Comparison of ENCODE assay signal across 20 cellular contexts in genomic region chr21:31491617-31492016, GRCh38.
DNase-seq lines count a peak whose midpoint lies in the region; TF ChIP-seq lines count a peak whose summit lies in the region.
"Had no signal": no experiment of that assay in that cellular context is flagged by ENCODE, and none has a peak within 500 bp of the region (broad histone marks: within the 10 kb centered on the region; RNA-seq: fewer than 3 reads in every experiment).

No MANE protein-coding gene starts in this region.

- 31% methylated on average over 3 of the region's 3 CpGs for WGBS in smooth muscle cell (ENCODE audit: low lambda C conversion rate)

- no peak overlapping the region for H3K27ac ChIP-seq in smooth muscle cell (ENCODE audit: low read depth)
- H3K27ac ChIP-seq: A549; BLaER1 treated with 17β-estradiol and CSF1 and Interleukin-3, amounts not matched to agents 10 nM and 100 nM had no signal

- no peak overlapping the region for H2AFZ ChIP-seq in smooth muscle cell (ENCODE audit: low read depth)

- no peaks in the 10 kb centered on the region for H3K27me3 Mint-ChIP-seq in mesothelial cell of epicardium (ENCODE audit: low read depth)
- H3K27me3 Mint-ChIP-seq: CD4-positive, alpha-beta T cell; CD8-positive, alpha-beta memory T cell had no signal

- no peak overlapping the region for H3K9ac ChIP-seq in smooth muscle cell (ENCODE audit: low read depth)
- H3K9ac ChIP-seq: BLaER1 treated with 17β-estradiol and CSF1 and Interleukin-3, amounts not matched to agents 10 nM and 100 nM had no signal

- no peaks in the 10 kb centered on the region for H3K4me1 ChIP-seq in smooth muscle cell (ENCODE audit: low read depth)
- H3K4me1 ChIP-seq: A549; BE2C; BLaER1 treated with 17β-estradiol and CSF1 and Interleukin-3, amounts not matched to agents 10 nM and 100 nM; HAP-1 had no signal

- peak overlapping the region; percentile 43 for H3K4me2 ChIP-seq in smooth muscle cell
- H3K4me2 ChIP-seq: A549; BLaER1 treated with 17β-estradiol and CSF1 and Interleukin-3, amounts not matched to agents 10 nM and 100 nM had no signal

- TF ChIP-seq CTCF in mesothelial cell of epicardium (IDR thresholded peaks at IDR 0.05; ENCODE audit: unreplicated experiment) (no peak), smooth muscle cell (IDR thresholded peaks at IDR 0.05; ENCODE audit: borderline replicate concordance, insufficient read depth, poor library complexity, severe bottlenecking) (no peak)

- no peak overlapping the region for H3K4me3 ChIP-seq in smooth muscle cell
- H3K4me3 ChIP-seq: A549; BLaER1 treated with 17β-estradiol and CSF1 and Interleukin-3, amounts not matched to agents 10 nM and 100 nM; HAP-1 had no signal

- no peaks in the 10 kb centered on the region for H4K20me1 ChIP-seq in smooth muscle cell (ENCODE audit: low read depth)
- H4K20me1 ChIP-seq: BLaER1 treated with 17β-estradiol and CSF1 and Interleukin-3, amounts not matched to agents 10 nM and 100 nM had no signal

- H3K27ac Mint-ChIP-seq in mesothelial cell of epicardium = peak overlapping the region; percentile 65
- H3K27ac Mint-ChIP-seq: CD4-positive, alpha-beta T cell; CD8-positive, alpha-beta memory T cell had no signal

- CTCF ChIA-PET in HEK293T (lab: Yijun Ruan, JAX) = interaction anchor here (1.6 kb wide), 1 partner anchor 32 kb away, joined by 4 read pairs; no protein-coding TSS in a partner anchor

- H3K27me3 ChIP-seq in smooth muscle cell (ENCODE audit: low read depth) = no peaks in the 10 kb centered on the region
- H3K27me3 ChIP-seq: BE2C; BLaER1 treated with 17β-estradiol and CSF1 and Interleukin-3, amounts not matched to agents 10 nM and 100 nM had no signal

- H3K9me3 Mint-ChIP-seq in mesothelial cell of epicardium = peaks cover 4% of the 10 kb centered on the region
- H3K9me3 Mint-ChIP-seq: CD4-positive, alpha-beta T cell had no signal

- POLR2A ChIA-PET in HEK293T (lab: Yijun Ruan, JAX) = no interaction called here

- H3K36me3 ChIP-seq in smooth muscle cell (ENCODE audit: low read depth) = no peaks in the 10 kb centered on the region
- H3K36me3 ChIP-seq: BE2C, HAP-1 had no signal

- H3K4me3 Mint-ChIP-seq in mesothelial cell of epicardium = no peak overlapping the region
- H3K4me3 Mint-ChIP-seq: CD14-positive monocyte; CD4-positive, alpha-beta T cell; CD8-positive, alpha-beta memory T cell had no signal

- peaks cover 2% of the 10 kb centered on the region for H3K36me3 Mint-ChIP-seq in mesothelial cell of epicardium
- H3K36me3 Mint-ChIP-seq: CD14-positive monocyte had no signal

- H3F3A ChIP-seq in smooth muscle cell (ENCODE audit: low read depth) = no peaks in the 10 kb centered on the region

- H3K79me2 ChIP-seq in smooth muscle cell (ENCODE audit: low read depth) = no peaks in the 10 kb centered on the region

- peaks cover 55% of the 10 kb centered on the region for H3K4me1 Mint-ChIP-seq in mesothelial cell of epicardium
- H3K4me1 Mint-ChIP-seq: CD14-positive monocyte; CD8-positive, alpha-beta memory T cell had no signal

- DNase-seq in HEK293T (ENCODE audit: extremely low spot score) (no peak), amniotic epithelial cell (ENCODE audit: low read depth) (peak; percentile 75), mesothelial cell of epicardium (ENCODE audit: low spot score in 2 of 2, unreplicated experiment in 2 of 2) (no peak), smooth muscle cell (lab: John Stamatoyannopoulos, UW; ENCODE audit: unreplicated experiment) (no peak), NCI-H128 (lab: John Stamatoyannopoulos, UW; ENCODE audit: unreplicated experiment) (no peak), NCI-H748 (lab: John Stamatoyannopoulos, UW; ENCODE audit: unreplicated experiment) (no peak)
- DNase-seq in stimulated activated CD4-positive, alpha-beta T cell treated with anti-CD3 and anti-CD28 coated beads, Interleukin-2, amount 100 ng/mL, for 24 hours = no peak
- DNase-seq: 8988T; ACHN; AML-193; BE2C; CD4-positive, alpha-beta T cell; CD8-positive, alpha-beta memory T cell; DMS153; DND-41; GOT3 had no signal

- H3K9me3 ChIP-seq in smooth muscle cell (replicated peaks; ENCODE audit: low read depth) = no peaks in the 10 kb centered on the region
- H3K9me3 ChIP-seq: A549, BE2C, HAP-1 had no signal

TF ChIP-seq in HEK293T, 16 proteins besides CTCF, POLR2A, EP300 and RAD21:
- TF ChIP-seq PKNOX1 (IDR thresholded peaks at IDR 0.05) = peak; percentile 65
- TF ChIP-seq ARNT (IDR thresholded peaks at IDR 0.05) = no peak
- TF ChIP-seq LEF1 (IDR thresholded peaks at IDR 0.05; ENCODE audit: borderline replicate concordance) = no peak
- TF ChIP-seq SUZ12 (IDR thresholded peaks at IDR 0.05) = no peak
- no peak for TF ChIP-seq FOXA1 (IDR thresholded peaks at IDR 0.05)
- TF ChIP-seq FOXK2 (IDR thresholded peaks at IDR 0.05) = no peak
- TF ChIP-seq BHLHE40 (IDR thresholded peaks at IDR 0.05; ENCODE audit: borderline replicate concordance) = no peak
TF ChIP-seq in HEK293T: peak in this region for 1.
